ENCODE assay signal across 8 cellular contexts in genomic region chr10:96721207-96721572, GRCh38. TPM values are rescaled to one million over a fixed set of nuclear protein-coding genes. Genes with fewer than 3 reads are reported as not detected.
A peak's percentile ranks its signal among the peaks of the same experiment; 100 is the strongest.
DNase-seq lines count a peak whose midpoint lies in the region; ATAC-seq and TF ChIP-seq lines count a peak whose summit lies in the region.
"Had no signal": no experiment of that assay in that cellular context is flagged by ENCODE, and none has a peak within 500 bp of the region (broad histone marks: within the 10 kb centered on the region; RNA-seq: fewer than 3 reads in every experiment).

No MANE protein-coding gene starts in this region.

- H3K4me1 Mint-ChIP-seq in brain: peaks cover 10% of the 10 kb centered on the region
- peaks cover 46 to 56% of the 10 kb centered on the region in 2 donors for H3K4me1 Mint-ChIP-seq in natural killer cell treated with Interleukin-12 subunit alpha and Interleukin-12 subunit beta and Interleukin-15 and Interleukin-18, amount 100 ng/mL, for 72 hours (ENCODE audit: low read depth in 2 of 2)

- DNase-seq in M059J (ENCODE audit: low read depth): peak; percentile 22
- no peak for DNase-seq in natural killer cell treated with Interleukin-12 subunit alpha and Interleukin-12 subunit beta and Interleukin-15 and Interleukin-18, amount 100 ng/mL, for 72 hours (ENCODE audit: low spot score)
- no peak for DNase-seq in NCI-H2081 treated with DMSO at 0.1 percent for 48 hours (lab: John Stamatoyannopoulos, UW)
- no peak for DNase-seq in HCEC 1CT
- DNase-seq: NCI-H446 had no signal

- no peaks in the 10 kb centered on the region for H3K36me3 Mint-ChIP-seq in brain
- peaks cover 28% of the 10 kb centered on the region for H3K36me3 Mint-ChIP-seq in natural killer cell treated with Interleukin-12 subunit alpha and Interleukin-12 subunit beta and Interleukin-15 and Interleukin-18, amount 100 ng/mL, for 72 hours

- H3K36me3 ChIP-seq in ES-I3 (ENCODE audit: insufficient read depth, low read length): no peaks in the 10 kb centered on the region

- H3K9me3 ChIP-seq in ES-I3 (ENCODE audit: control insufficient read depth, insufficient read depth, low read length): no peaks in the 10 kb centered on the region

- no peak for TF ChIP-seq CTCF in brain (conservative IDR thresholded peaks at IDR 0.05)

- H3K4me3 Mint-ChIP-seq in brain: peak overlapping the region; percentile 79 to 91 (median 83)
- H3K4me3 Mint-ChIP-seq in natural killer cell treated with Interleukin-12 subunit alpha and Interleukin-12 subunit beta and Interleukin-15 and Interleukin-18, amount 100 ng/mL, for 72 hours: peak overlapping the region; percentile 88

- H3K27ac Mint-ChIP-seq in brain: peak overlapping the region in 2 of 5 experiments; percentile 53 to 55
- H3K27ac Mint-ChIP-seq in natural killer cell treated with Interleukin-12 subunit alpha and Interleukin-12 subunit beta and Interleukin-15 and Interleukin-18, amount 100 ng/mL, for 72 hours: peak overlapping the region; percentile 87 to 97

- H3K9me3 Mint-ChIP-seq in brain: peaks cover 0 to 13% (median 4%) of the 10 kb centered on the region in 5 experiments
- H3K9me3 Mint-ChIP-seq in natural killer cell treated with Interleukin-12 subunit alpha and Interleukin-12 subunit beta and Interleukin-15 and Interleukin-18, amount 100 ng/mL, for 72 hours: no peaks in the 10 kb centered on the region

- ATAC-seq in natural killer cell treated with Interleukin-12 subunit alpha and Interleukin-12 subunit beta and Interleukin-15 and Interleukin-18, amount 100 ng/mL, for 72 hours: no peak
- ATAC-seq in GM18858 (IDR thresholded peaks at IDR 0.05; ENCODE audit: unreplicated experiment): no peak

- H3K9ac ChIP-seq in ES-I3 (ENCODE audit: low read depth, low read length): peak overlapping the region; percentile 91; the same call in 1 of the 2 replicates

- H3K4me1 ChIP-seq in ES-I3 (ENCODE audit: insufficient read depth, low read length): no peaks in the 10 kb centered on the region

- peaks cover 42% of the 10 kb centered on the region for H3K27me3 Mint-ChIP-seq in brain
- no peaks in the 10 kb centered on the region for H3K27me3 Mint-ChIP-seq in natural killer cell treated with Interleukin-12 subunit alpha and Interleukin-12 subunit beta and Interleukin-15 and Interleukin-18, amount 100 ng/mL, for 72 hours

RNA-seq across cellular contexts. Expression of gene PIK3AP1, which starts 0.9 kb away (rescaled TPM):
- 2.4 and 4.5 TPM in 2 replicates for total RNA-seq in M059J (2014; rRNA removed; shearing (Covaris generic))
- 3.4 TPM for polyA plus RNA-seq in brain (ENCODE audit: insufficient read depth, low read depth, low replicate concordance)
- 100 to 1,000 TPM; 147 to 383 TPM for total RNA-seq in natural killer cell treated with Interleukin-12 subunit alpha and Interleukin-12 subunit beta and Interleukin-15 and Interleukin-18, amount 100 ng/mL, for 72 hours

Comparison
In these comparisons a context has a peak if more than half of its experiments do, and no peak if none do; other contexts are left out.
1. RNA of gene PIK3AP1, which starts 0.9 kb away (total RNA-seq): 147 to 383 TPM in natural killer cell treated with Interleukin-12 subunit alpha and Interleukin-12 subunit beta and Interleukin-15 and Interleukin-18, amount 100 ng/mL, for 72 hours; 2.4 to 4.5 TPM in M059J; every median in the first group is over 10 times any median in the second.